In the genomic region with DNA sequence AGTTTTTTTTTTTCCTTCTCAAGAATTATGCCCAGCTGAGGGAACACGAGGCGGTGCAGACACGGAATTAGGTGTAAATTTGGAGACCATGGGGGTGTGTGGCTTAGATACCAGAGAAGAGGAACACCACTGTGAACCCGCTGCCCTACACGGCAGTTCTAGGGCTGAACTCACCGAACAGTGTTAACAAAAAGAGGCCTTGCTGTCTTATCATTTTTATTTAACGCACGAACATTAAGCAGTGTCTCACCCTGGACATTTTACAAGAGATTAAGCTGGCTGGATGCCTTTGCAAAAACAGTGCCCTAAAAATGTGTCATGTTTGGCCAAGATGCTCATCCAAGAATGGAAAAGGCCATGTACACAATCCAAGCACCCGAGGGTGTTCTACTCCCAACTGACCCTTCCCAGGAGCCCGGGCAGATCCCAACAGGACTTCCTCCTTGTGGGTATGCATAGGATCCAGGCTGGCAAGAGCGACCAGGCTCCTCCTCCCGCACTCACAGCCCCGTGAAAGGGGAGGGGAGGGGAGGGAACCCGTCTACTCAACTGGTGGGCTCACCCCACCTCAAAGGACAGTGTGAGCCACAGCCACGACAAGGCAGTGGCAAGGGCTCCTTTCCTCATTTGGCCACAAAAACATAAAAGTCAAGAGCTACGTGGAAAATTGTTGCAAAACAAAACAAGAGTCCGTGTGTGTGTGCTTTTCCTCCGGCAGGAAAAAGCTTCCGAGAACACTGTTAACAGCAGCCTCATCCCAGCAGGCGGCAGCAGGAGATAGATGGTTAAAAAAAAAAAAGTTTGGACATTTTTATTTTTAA, we compare ENCODE assay signal across 9 cellular contexts. TPM values are rescaled to one million over a fixed set of nuclear protein-coding genes. Genes with fewer than 3 reads are reported as not detected.
DNase-seq lines count a peak whose midpoint lies in the region; ATAC-seq, FAIRE-seq and TF ChIP-seq lines count a peak whose summit lies in the region.
"Had no signal": no experiment of that assay in that cellular context is flagged by ENCODE, and none has a peak within 500 bp of the region (broad histone marks: within the 10 kb centered on the region; RNA-seq: fewer than 3 reads in every experiment).

No MANE protein-coding gene starts in this region.

- H3K27me3 Mint-ChIP-seq in stimulated activated memory B cell treated with anti-CD40 and anti-IgM and Interleukin-4, amounts not matched to agents 10 μg/mL and 1 μg/mL and 100 μg/mL, for 72 hours, result no peaks in the 10 kb centered on the region

- H3K79me2 ChIP-seq in GM12878 (ENCODE audit: control insufficient read depth, insufficient read depth, low read length) (peaks cover 3% of the 10 kb centered on the region), keratinocyte (ENCODE audit: control insufficient read depth, insufficient read depth, low read length) (peaks cover 34% of the 10 kb centered on the region)

- TF ChIP-seq POLR2A in GM12878 (IDR thresholded peaks at IDR 0.05; ENCODE audit: low read depth, low read length), result no peak

- no peaks in the 10 kb centered on the region for H3K27me3 ChIP-seq in GM12878 (replicated peaks in 1 of 2; ENCODE audit: control insufficient read depth in 2 of 2, insufficient read depth in 2 of 2, low read length in 1 of 2)
- no peaks in the 10 kb centered on the region for H3K27me3 ChIP-seq in keratinocyte (ENCODE audit: control insufficient read depth, extremely low read depth, insufficient read depth, low read length)

- intact Hi-C loops in GM12878 (cut with micrococcal nuclease; ENCODE audit: unreplicated experiment), result no loop called here

- TF ChIP-seq EP300 in GM12878 (IDR thresholded peaks at IDR 0.05; ENCODE audit: borderline replicate concordance in 1 of 2, control insufficient read depth in 1 of 2, low read depth in 2 of 2, low read length in 2 of 2), result no peak

- H3K4me1 ChIP-seq in HEK293 (ENCODE audit: control insufficient read depth, insufficient read depth, low read length) (no peaks in the 10 kb centered on the region), GM12878 (ENCODE audit: control insufficient read depth, insufficient read depth, low read length) (peaks cover 17% of the 10 kb centered on the region), keratinocyte (ENCODE audit: control insufficient read depth, extremely low read depth, insufficient read depth, low read length) (peaks cover 48% of the 10 kb centered on the region)

- in situ Hi-C loops in GM12878 (cut with MboI), result no loop called here

- H4K20me1 ChIP-seq in GM12878 (ENCODE audit: control insufficient read depth, insufficient read depth) (no peaks in the 10 kb centered on the region), keratinocyte (ENCODE audit: control insufficient read depth, extremely low read depth, insufficient read depth, low read length) (no peaks in the 10 kb centered on the region)

- peaks cover 2% of the 10 kb centered on the region for H3K9me1 ChIP-seq in keratinocyte (ENCODE audit: control insufficient read depth, extremely low read depth, insufficient read depth, low read length)

- no peaks in the 10 kb centered on the region for H3K9me3 ChIP-seq in HEK293 (ENCODE audit: control insufficient read depth, insufficient read depth, low read depth, low read length)
- no peaks in the 10 kb centered on the region; the same call in 2 of the 3 replicates for H3K9me3 ChIP-seq in GM12878 (replicated peaks; ENCODE audit: control insufficient read depth, insufficient read depth, low read length)
- no peaks in the 10 kb centered on the region for H3K9me3 ChIP-seq in keratinocyte (ENCODE audit: control insufficient read depth, low read depth, low read length)

- DNase-seq in GM12878 (ENCODE audit: low read depth, low spot score) (no peak), keratinocyte (ENCODE audit: low read depth, low spot score) (no peak), NOMO-1 (lab: John Stamatoyannopoulos, UW; ENCODE audit: unreplicated experiment in 2 of 2) (no peak), NK-92 (lab: John Stamatoyannopoulos, UW; ENCODE audit: unreplicated experiment) (no peak)
- DNase-seq in activated CD4-positive, alpha-beta T cell treated with anti-CD3 and anti-CD28 coated beads for 1 hour, result no peak
- no peak for DNase-seq in activated effector memory CD4-positive, alpha-beta T cell treated with Interleukin-2 at 50 U/mL for 16 hours
- DNase-seq: hypothalamus had no signal

- no peak overlapping the region for H3K4me2 ChIP-seq in GM12878 (ENCODE audit: control insufficient read depth, insufficient read depth)
- peak overlapping the region; percentile 84 for H3K4me2 ChIP-seq in keratinocyte (ENCODE audit: control insufficient read depth, extremely low read depth, insufficient read depth, low read depth, low read length)

- H2AFZ ChIP-seq in GM12878 (ENCODE audit: control insufficient read depth, low read depth, low read length), result no peak overlapping the region
- H2AFZ ChIP-seq in keratinocyte (ENCODE audit: control insufficient read depth, low read length), result peak overlapping the region; percentile 88

- RAD21 ChIA-PET in GM12878 (lab: Charles Lee; ENCODE audit: unreplicated experiment), result interaction anchor here (0.7 kb wide), 1 partner anchor 10 kb away, joined by 3 read pairs; no protein-coding TSS in a partner anchor

- H3K9ac ChIP-seq in GM12878 (ENCODE audit: control insufficient read depth, insufficient read depth, low read length) (no peak overlapping the region), keratinocyte (ENCODE audit: control insufficient read depth, extremely low read depth, insufficient read depth, low read length) (peak overlapping the region; percentile 74)

- peak overlapping the region; percentile 48 for H3K27ac Mint-ChIP-seq in stimulated activated memory B cell treated with anti-CD40 and anti-IgM and Interleukin-4, amounts not matched to agents 10 μg/mL and 1 μg/mL and 100 μg/mL, for 72 hours

- no peak for TF ChIP-seq RAD21 in GM12878 (IDR thresholded peaks at IDR 0.05; ENCODE audit: insufficient read depth, low read depth, low read length)

- FAIRE-seq in GM12878 (lab: Jason Lieb, UNC), result no peak
- peak; percentile 95 for FAIRE-seq in keratinocyte (lab: Jason Lieb, UNC)

- CTCF ChIA-PET in HEK293 (lab: Yijun Ruan, JAX), result no interaction called here
- CTCF ChIA-PET in GM12878 (lab: Yijun Ruan, JAX), result no interaction called here

- H3K27ac ChIP-seq in HEK293 (ENCODE audit: extremely low read depth, low read depth, low read length) (no peak overlapping the region), GM12878 (ENCODE audit: control insufficient read depth, insufficient read depth) (0 out of 2 replicates have a peak overlapping the region, but pooled peaks have one; percentile 2), keratinocyte (ENCODE audit: control insufficient read depth, insufficient read depth, low read length) (peak overlapping the region; percentile 80)

- BruUV-seq in GM12878 (replicated peaks; lab: Mats Ljungman, UMichigan), result no TSS peak

- TF ChIP-seq CTCF in HEK293 (tag by site-specific recombination; IDR thresholded peaks at IDR 0.05), result no peak
- TF ChIP-seq CTCF in GM12878 (IDR thresholded peaks at IDR 0.05 in 2 of 3, conservative IDR thresholded peaks at IDR 0.05 in 1 of 3; ENCODE audit: control insufficient read depth in 2 of 3, extremely low read depth in 1 of 3, insufficient read depth in 1 of 3, low read depth in 3 of 3, low read length in 3 of 3), result no peak; a peak in 1 of 6 replicates
- TF ChIP-seq CTCF in keratinocyte (optimal IDR thresholded peaks at IDR 0.05 in 1 of 3, IDR thresholded peaks at IDR 0.05 in 1 of 3, conservative IDR thresholded peaks at IDR 0.05 in 1 of 3; ENCODE audit: extremely low read depth in 1 of 3, insufficient read depth in 2 of 3, low read length in 3 of 3), result peak; percentile 34 to 52 (median 42)

- dilution Hi-C loops in keratinocyte (cut with MboI; ENCODE audit: extremely low pct_ligation_motif_present, low sequenced_read_pairs), result no loop called here

- no peak overlapping the region for H3K4me3 ChIP-seq in HEK293 (ENCODE audit: low read depth, low read length)
- H3K4me3 ChIP-seq in GM12878, result no peak overlapping the region
- peak overlapping the region; percentile 14 to 62 (median 53) for H3K4me3 ChIP-seq in keratinocyte (ENCODE audit: control insufficient read depth in 2 of 3, extremely low read depth in 1 of 3, insufficient read depth in 2 of 3, low read depth in 1 of 3, low read length in 3 of 3)

- POLR2A ChIA-PET in HEK293 (lab: Yijun Ruan, JAX), result no interaction called here
- POLR2A ChIA-PET in GM12878 (lab: Charles Lee), result no interaction called here

- 75% methylated on average over 18 of the region's 20 CpGs for WGBS in GM12878 (ENCODE audit: insufficient coverage, insufficient replicate concordance, low lambda C conversion rate, missing lambda C conversion rate)

- peaks cover 40% of the 10 kb centered on the region for H3K4me1 Mint-ChIP-seq in stimulated activated memory B cell treated with anti-CD40 and anti-IgM and Interleukin-4, amounts not matched to agents 10 μg/mL and 1 μg/mL and 100 μg/mL, for 72 hours

- H3K36me3 ChIP-seq in HEK293 (ENCODE audit: control insufficient read depth in 2 of 2, insufficient read depth in 1 of 2, low read length in 2 of 2) (no peaks in the 10 kb centered on the region), GM12878 (ENCODE audit: control insufficient read depth in 2 of 2, insufficient read depth in 2 of 2, low read length in 1 of 2) (no peaks in the 10 kb centered on the region), keratinocyte (ENCODE audit: control insufficient read depth in 2 of 2, extremely low read depth in 1 of 2, insufficient read depth in 2 of 2, low read length in 2 of 2) (peaks cover 0 to 5% of the 10 kb centered on the region in 2 experiments)

- peak overlapping the region; percentile 29 for H3K4me3 Mint-ChIP-seq in stimulated activated memory B cell treated with anti-CD40 and anti-IgM and Interleukin-4, amounts not matched to agents 10 μg/mL and 1 μg/mL and 100 μg/mL, for 72 hours

- H3K9me3 Mint-ChIP-seq in stimulated activated memory B cell treated with anti-CD40 and anti-IgM and Interleukin-4, amounts not matched to agents 10 μg/mL and 1 μg/mL and 100 μg/mL, for 72 hours, result no peaks in the 10 kb centered on the region

- no peaks in the 10 kb centered on the region for H3K36me3 Mint-ChIP-seq in stimulated activated memory B cell treated with anti-CD40 and anti-IgM and Interleukin-4, amounts not matched to agents 10 μg/mL and 1 μg/mL and 100 μg/mL, for 72 hours

- no peak for ATAC-seq in GM12878
- no peak for ATAC-seq in stimulated activated memory B cell treated with anti-CD40 and anti-IgM and Interleukin-4, amounts not matched to agents 10 μg/mL and 1 μg/mL and 100 μg/mL, for 72 hours

- SMC1A ChIA-PET in GM12878 (lab: Charles Lee; ENCODE audit: uncharacterized antibody, unreplicated experiment), result interaction anchor here (0.9 to 1.3 kb wide), 2 partner anchors 10 to 184 kb away, joined by 3 to 6 read pairs; no protein-coding TSS in a partner anchor

RNA-seq across cellular contexts. Expression of a gene that starts 20.3 kb away (rescaled TPM):
- total RNA-seq in GM12878 (2013; cell fraction: nucleolus; rRNA removed), result 193 and 225 TPM in 2 replicates
- total RNA-seq in GM12878 (2014; rRNA removed) (13.0 and 13.7 TPM in 2 replicates), GM12878 (2014; rRNA removed; fragmentation: Illumina TruSeq; extraction: Trizol) (8.3 and 10.9 TPM in 2 replicates), GM12878 (2021) (11.2 and 11.6 TPM in 2 replicates)
- polyA plus RNA-seq in GM12878 (2011; ENCODE audit: low read depth), result 4.4 TPM
- polyA plus RNA-seq in GM12878 (2011; rRNA removed) (26.9 and 30.9 TPM in 2 replicates), GM12878 (2014; fragmentation: Illumina TruSeq; extraction: Trizol) (8.8 and 9.3 TPM in 2 replicates), GM12878 (2014; fragmentation: Nextera tagmentation; extraction: Ambion mirVana) (1 to 10 TPM; 2.2 to 2.9 TPM), GM12878 (2014; rRNA removed) (9.9 and 11.1 TPM in 2 replicates), GM12878 (2016; fragmentation: Nextera tagmentation; extraction: Ambion mirVana) (1 to 10 TPM; 2.5 to 4.9 TPM), keratinocyte (31.9 to 53.3 TPM (median 39.9 TPM) in 3 replicates)
- 22.6 and 26.7 TPM in 2 replicates for polyA plus RNA-seq in GM12878 (2011; cell fraction: cytosol; rRNA removed)
- 59.4 and 76.9 TPM in 2 replicates for polyA plus RNA-seq in GM12878 (2011; cell fraction: nucleus; rRNA removed)
- 7.7 and 13.4 TPM in 2 replicates for polyA plus RNA-seq in GM12878 (2012)
- 57.2 and 71.5 TPM in 2 replicates for polyA minus RNA-seq in GM12878 (2011; rRNA and poly(A)+ RNA removed)
- polyA minus RNA-seq in GM12878 (2011; cell fraction: cytosol; rRNA and poly(A)+ RNA removed), result 9.8 and 11.5 TPM in 2 replicates
- polyA minus RNA-seq in GM12878 (2011; cell fraction: nucleus; rRNA and poly(A)+ RNA removed), result 29.0 and 42.4 TPM in 2 replicates
- polyA plus RNA-seq in keratinocyte (2011; ENCODE audit: low read depth), result 5.3 TPM
- 18.9 and 22.5 TPM in 2 replicates for polyA plus RNA-seq in keratinocyte (2011; cell fraction: cytosol; rRNA removed)
- polyA plus RNA-seq in keratinocyte (2011; cell fraction: nucleus; rRNA removed), result 63.6 and 69.3 TPM in 2 replicates
- 10.2 and 34.7 TPM in 2 replicates for polyA plus RNA-seq in keratinocyte (2012; ENCODE audit: low replicate concordance)
- polyA minus RNA-seq in keratinocyte, result 82.9 to 226 TPM (median 112 TPM) in 3 replicates
- 41.6 TPM for polyA minus RNA-seq in keratinocyte (2011; cell fraction: cytosol; rRNA and poly(A)+ RNA removed)
- polyA minus RNA-seq in keratinocyte (2011; cell fraction: nucleus; rRNA and poly(A)+ RNA removed), result 71.8 and 103 TPM in 2 replicates

RNA-seq across cellular contexts. Expression of a gene that starts 54.3 kb away (rescaled TPM):
- total RNA-seq in GM12878 (2013; cell fraction: nucleolus; rRNA removed), result 44.8 and 48.4 TPM in 2 replicates
- total RNA-seq in GM12878 (2014; rRNA removed) (9.8 and 10.5 TPM in 2 replicates), GM12878 (2014; rRNA removed; fragmentation: Illumina TruSeq; extraction: Trizol) (6.3 and 6.8 TPM in 2 replicates), GM12878 (2021) (10.8 and 16.0 TPM in 2 replicates)
- polyA plus RNA-seq in GM12878 (2011; ENCODE audit: low read depth), result 7.0 TPM
- polyA plus RNA-seq in GM12878 (2011; rRNA removed) (6.1 and 12.5 TPM in 2 replicates), GM12878 (2014; fragmentation: Illumina TruSeq; extraction: Trizol) (6.0 and 9.0 TPM in 2 replicates), GM12878 (2014; fragmentation: Nextera tagmentation; extraction: Ambion mirVana) (1 to 10 TPM; 2.2 to 2.8 TPM), GM12878 (2014; rRNA removed) (12.4 and 16.2 TPM in 2 replicates), GM12878 (2016; fragmentation: Nextera tagmentation; extraction: Ambion mirVana) (1 to 10 TPM; 7.2 to 8.2 TPM), keratinocyte (5.2 to 8.5 TPM (median 5.6 TPM) in 3 replicates)
- polyA plus RNA-seq in GM12878 (2011; cell fraction: cytosol; rRNA removed), result 11.1 and 15.7 TPM in 2 replicates
- 107 and 122 TPM in 2 replicates for polyA plus RNA-seq in GM12878 (2011; cell fraction: nucleus; rRNA removed)
- 10.3 and 10.7 TPM in 2 replicates for polyA plus RNA-seq in GM12878 (2012)
- polyA minus RNA-seq in GM12878 (2011; rRNA and poly(A)+ RNA removed), result 17.7 and 31.5 TPM in 2 replicates
- polyA minus RNA-seq in GM12878 (2011; cell fraction: cytosol; rRNA and poly(A)+ RNA removed), result 4.0 and 8.4 TPM in 2 replicates
- polyA minus RNA-seq in GM12878 (2011; cell fraction: nucleus; rRNA and poly(A)+ RNA removed), result 19.6 and 32.8 TPM in 2 replicates
- polyA plus RNA-seq in keratinocyte (2011; ENCODE audit: low read depth), result 3.4 TPM
- 2.3 and 3.5 TPM in 2 replicates for polyA plus RNA-seq in keratinocyte (2011; cell fraction: cytosol; rRNA removed)
- 16.9 and 17.3 TPM in 2 replicates for polyA plus RNA-seq in keratinocyte (2011; cell fraction: nucleus; rRNA removed)
- 4.0 TPM in 2 replicates for polyA plus RNA-seq in keratinocyte (2012; ENCODE audit: low replicate concordance)
- polyA minus RNA-seq in keratinocyte, result 8.9 to 23.7 TPM (median 13.0 TPM) in 3 replicates
- 4.4 TPM for polyA minus RNA-seq in keratinocyte (2011; cell fraction: cytosol; rRNA and poly(A)+ RNA removed)
- polyA minus RNA-seq in keratinocyte (2011; cell fraction: nucleus; rRNA and poly(A)+ RNA removed), result 12.7 and 20.5 TPM in 2 replicates

Comparison
In these comparisons a context has a peak if more than half of its experiments do, and no peak if none do; other contexts are left out.
1. H3K4me3 ChIP-seq: peak in keratinocyte (3 of 3); none in HEK293 (single experiment) and GM12878 (single experiment).
2. CTCF ChIP-seq: peak in keratinocyte (3 of 3); none in HEK293 (single experiment) and GM12878 (0 of 3).